In genomic region chr2:27324720-27325119, GRCh38 we compare ENCODE assay signal across 1 cellular context.
A peak's percentile ranks its signal among the peaks of the same experiment; 100 is the strongest.
TF ChIP-seq lines count a peak whose summit lies in the region.

No MANE protein-coding gene starts in this region.

TF ChIP-seq in HCT116, 20 proteins besides CTCF, POLR2A, EP300 and RAD21:
- TF ChIP-seq POLR2AphosphoS5 (IDR thresholded peaks at IDR 0.05; ENCODE audit: low read depth, low read length): peak; percentile 46
- TF ChIP-seq JUND (IDR thresholded peaks at IDR 0.05): 0 out of 2 replicates have a peak, but pooled peaks have one; percentile 1
- no peak for TF ChIP-seq SRF (IDR thresholded peaks at IDR 0.05; ENCODE audit: low read depth)
- TF ChIP-seq EZH2 (IDR thresholded peaks at IDR 0.05): no peak
